ENCODE assay signal across 7 cellular contexts in genomic region chr11:66856496-66857233, GRCh38. TPM values are rescaled to one million over a fixed set of nuclear protein-coding genes. Genes with fewer than 3 reads are reported as not detected.
A peak's percentile ranks its signal among the peaks of the same experiment; 100 is the strongest.
DNase-seq lines count a peak whose midpoint lies in the region; ATAC-seq and TF ChIP-seq lines count a peak whose summit lies in the region.

TSS of gene LRFN4 (plus strand) at chr11:66857064. CDS start at chr11:66857745, 681 bp downstream.

- H3K27ac ChIP-seq in endodermal cell (ENCODE audit: low read depth, low read length) (peak within 1 kb of the TSS; percentile 80), testis (peak within 1 kb of the TSS; percentile 89 to 90)

- no peaks in the 10 kb centered on the region for H3K27me3 ChIP-seq in GM06990 (replicated peaks; ENCODE audit: control insufficient read depth, insufficient read depth, low read length)
- H3K27me3 ChIP-seq in endodermal cell (ENCODE audit: control insufficient read depth, insufficient read depth, low read length, poor library complexity, severe bottlenecking) = no peaks in the 10 kb centered on the region
- no peaks in the 10 kb centered on the region for H3K27me3 ChIP-seq in testis

- peaks cover 4% of the 10 kb centered on the region for H3K36me3 ChIP-seq in GM06990 (ENCODE audit: control insufficient read depth, insufficient read depth, low read length)
- no peaks in the 10 kb centered on the region for H3K36me3 ChIP-seq in endodermal cell (ENCODE audit: control insufficient read depth, insufficient read depth, low read length)
- H3K36me3 ChIP-seq in testis (ENCODE audit: low read depth, missing control alignments) = no peaks in the 10 kb centered on the region

- H3K4me1 Mint-ChIP-seq in IgD-negative memory B cell (peaks cover 6 to 13% (median 9%) of the 10 kb centered on the region in 3 donors), activated B cell treated with CpG ODN at 0.5 μM for 24 hours (peaks cover 13% of the 10 kb centered on the region), endodermal cell (peaks cover 4% of the 10 kb centered on the region)

- TF ChIP-seq POLR2A in testis (IDR thresholded peaks at IDR 0.05) = no peak

- H3K9me3 Mint-ChIP-seq in IgD-negative memory B cell = no peaks in the 10 kb centered on the region
- H3K9me3 Mint-ChIP-seq in activated B cell treated with CpG ODN at 0.5 μM for 24 hours = no peaks in the 10 kb centered on the region
- no peaks in the 10 kb centered on the region for H3K9me3 Mint-ChIP-seq in endodermal cell

- H3K27ac Mint-ChIP-seq in IgD-negative memory B cell = peak within 1 kb of the TSS; percentile 39 to 74 (median 57)
- peak within 1 kb of the TSS; percentile 76 for H3K27ac Mint-ChIP-seq in activated B cell treated with CpG ODN at 0.5 μM for 24 hours
- peak within 1 kb of the TSS; percentile 92 for H3K27ac Mint-ChIP-seq in endodermal cell

- DNase-seq in GM06990 (ENCODE audit: extremely low read depth, insufficient read length) (no peak), activated B cell treated with CpG ODN at 0.5 μM for 24 hours (peak; percentile 78), endodermal cell (no peak), mesenteric fat pad (ENCODE audit: low spot score) (no peak), testis (peak; percentile 48)

- H3K4me1 ChIP-seq in endodermal cell (ENCODE audit: control insufficient read depth, insufficient read depth, low read length) (no peaks in the 10 kb centered on the region), testis (peaks cover 7% of the 10 kb centered on the region)

- H3K36me3 Mint-ChIP-seq in IgD-negative memory B cell (no peaks in the 10 kb centered on the region), activated B cell treated with CpG ODN at 0.5 μM for 24 hours (ENCODE audit: low read depth) (no peaks in the 10 kb centered on the region), endodermal cell (ENCODE audit: low read depth) (no peaks in the 10 kb centered on the region)

- TF ChIP-seq CTCF in GM06990 (IDR thresholded peaks at IDR 0.05; ENCODE audit: insufficient read depth, low read length, poor library complexity, severe bottlenecking) = no peak
- TF ChIP-seq CTCF in activated B cell treated with CpG ODN at 0.5 μM for 24 hours (IDR thresholded peaks at IDR 0.05) = no peak
- TF ChIP-seq CTCF in endodermal cell (conservative IDR thresholded peaks at IDR 0.05) = no peak
- TF ChIP-seq CTCF in testis (IDR thresholded peaks at IDR 0.05) = no peak

- H3K27me3 Mint-ChIP-seq in IgD-negative memory B cell = no peaks in the 10 kb centered on the region
- H3K27me3 Mint-ChIP-seq in activated B cell treated with CpG ODN at 0.5 μM for 24 hours = no peaks in the 10 kb centered on the region
- H3K27me3 Mint-ChIP-seq in endodermal cell (ENCODE audit: insufficient read depth) = no peaks in the 10 kb centered on the region

- H3K4me3 ChIP-seq in GM06990 (replicated peaks; ENCODE audit: low read depth, low read length) (peak within 1 kb of the TSS; percentile 77), endodermal cell (ENCODE audit: low read length) (peak within 1 kb of the TSS; percentile 83), testis (peak within 1 kb of the TSS; percentile 55 to 71)

- H3K4me3 Mint-ChIP-seq in IgD-negative memory B cell = peak within 1 kb of the TSS; percentile 85 to 96 (median 90)
- H3K4me3 Mint-ChIP-seq in activated B cell treated with CpG ODN at 0.5 μM for 24 hours = peak within 1 kb of the TSS; percentile 86
- H3K4me3 Mint-ChIP-seq in endodermal cell = peak within 1 kb of the TSS; percentile 72

- POLR2A ChIA-PET in activated B cell treated with CpG ODN at 0.5 μM for 24 hours (lab: Charles Lee) = interaction anchor here (1.2 to 6.2 kb wide), 6 partner anchors 8 to 390 kb away, joined by 3 to 123 read pairs (median 6); partner anchors contain the start of genes DPP3, PELI3, RBM14 and RBM4

- intact Hi-C loops in activated B cell treated with CpG ODN at 0.5 μM for 24 hours (cut with micrococcal nuclease) (loop anchor here (1.0 kb wide), 2 partner anchors 12 to 13 kb away; partner anchors contain the start of gene RCE1), testis (cut with DNase I; ENCODE audit: low total_unique reads) (no loop called here)

- ATAC-seq in GM21526 (IDR thresholded peaks at IDR 0.05; ENCODE audit: low FRiP score, unreplicated experiment) = peak; percentile 41
- peak; percentile 63 for ATAC-seq in activated B cell treated with CpG ODN at 0.5 μM for 24 hours (ENCODE audit: low read depth)

- WGBS in endodermal cell (ENCODE audit: insufficient coverage in 1 of 2, insufficient read length in 1 of 2), 2 experiments = 0 to 1% methylated on average over 29 to 103 of the region's 103 CpGs
- WGBS in testis, 2 donors = 0% methylated on average over 65 of the region's 103 CpGs; no CpG with 5 or more reads in 1 of the 2 donors

- CTCF ChIA-PET in activated B cell treated with CpG ODN at 0.5 μM for 24 hours (lab: Charles Lee) = interaction anchor here (0.8 to 1.3 kb wide), 2 partner anchors 160 to 179 kb away, joined by 3 read pairs; partner anchors contain the start of gene RBM4B

- peak within 1 kb of the TSS; percentile 52 for H3K9ac ChIP-seq in endodermal cell (ENCODE audit: extremely low read depth, low read length, poor library complexity, severe bottlenecking)

- H3K9me3 ChIP-seq in endodermal cell (ENCODE audit: control insufficient read depth, low read length) (no peaks in the 10 kb centered on the region), testis (no peaks in the 10 kb centered on the region)

RNA-seq across cellular contexts. Expression of gene LRFN4, which starts in this region (rescaled TPM):
- polyA plus RNA-seq in IgD-negative memory B cell = 2.2 TPM
- 3.4 and 3.8 TPM in 2 replicates for total RNA-seq in activated B cell treated with CpG ODN at 0.5 μM for 24 hours
- total RNA-seq in endodermal cell = 10 to 100 TPM; 23.2 to 26.2 TPM
- polyA plus RNA-seq in endodermal cell (2013, experiment 1 of 2) = 27.8 TPM
- 24.3 TPM for polyA plus RNA-seq in endodermal cell (2013, experiment 2 of 2)
- 25.6 TPM for total RNA-seq in mesenteric fat pad
- total RNA-seq in testis = 10 to 100 TPM; 23.2 to 24.6 TPM
- polyA plus RNA-seq in testis (ENCODE audit: insufficient read depth, low read depth, low replicate concordance) = 27.2 TPM

Comparison
In these comparisons a context has a peak if more than half of its experiments do, and no peak if none do; other contexts are left out.
1. DNase-seq: peak in activated B cell treated with CpG ODN at 0.5 μM for 24 hours (single experiment) and testis (single experiment); none in GM06990 (single experiment), endodermal cell (single experiment) and mesenteric fat pad (single experiment).
2. Peak in every context shown above with its lines, with median percentiles within 50 percentile points of each other: H3K4me3 ChIP-seq, H3K27ac Mint-ChIP-seq and H3K4me3 Mint-ChIP-seq.